9 cellular contexts compared by ENCODE assay signal in genomic region chr10:122568551-122568950, GRCh38. TPM values are rescaled to one million over a fixed set of nuclear protein-coding genes. Genes with fewer than 3 reads are reported as not detected.
"Had no signal": no experiment of that assay in that cellular context is flagged by ENCODE, and none has a peak within 500 bp of the region (broad histone marks: within the 10 kb centered on the region; RNA-seq: fewer than 3 reads in every experiment).

No MANE protein-coding gene starts in this region.

- H3K4me1 ChIP-seq: HAP-1 had no signal

- FAIRE-seq: K562 had no signal

- DNase-seq: GM23248, GOT3, H7, IMR-90, KG1 had no signal

- H3K9ac ChIP-seq: GM23248 had no signal

- H3K27ac ChIP-seq: GM23248, HL-60 had no signal

- H2AFZ ChIP-seq: GM23248 had no signal

- H3K9me3 ChIP-seq: HAP-1 had no signal

- H3K36me3 ChIP-seq: HAP-1 had no signal

- H3K4me3 ChIP-seq: GM23248, HAP-1, K562 had no signal

- ATAC-seq: HCT116, K562 had no signal

RNA-seq across cellular contexts. Expression of gene DMBT1, which starts 8.0 kb away (rescaled TPM):
- total RNA-seq: GM23248 had no signal
- polyA plus RNA-seq: GM23248, IMR-90 had no signal
